In the genomic region with DNA sequence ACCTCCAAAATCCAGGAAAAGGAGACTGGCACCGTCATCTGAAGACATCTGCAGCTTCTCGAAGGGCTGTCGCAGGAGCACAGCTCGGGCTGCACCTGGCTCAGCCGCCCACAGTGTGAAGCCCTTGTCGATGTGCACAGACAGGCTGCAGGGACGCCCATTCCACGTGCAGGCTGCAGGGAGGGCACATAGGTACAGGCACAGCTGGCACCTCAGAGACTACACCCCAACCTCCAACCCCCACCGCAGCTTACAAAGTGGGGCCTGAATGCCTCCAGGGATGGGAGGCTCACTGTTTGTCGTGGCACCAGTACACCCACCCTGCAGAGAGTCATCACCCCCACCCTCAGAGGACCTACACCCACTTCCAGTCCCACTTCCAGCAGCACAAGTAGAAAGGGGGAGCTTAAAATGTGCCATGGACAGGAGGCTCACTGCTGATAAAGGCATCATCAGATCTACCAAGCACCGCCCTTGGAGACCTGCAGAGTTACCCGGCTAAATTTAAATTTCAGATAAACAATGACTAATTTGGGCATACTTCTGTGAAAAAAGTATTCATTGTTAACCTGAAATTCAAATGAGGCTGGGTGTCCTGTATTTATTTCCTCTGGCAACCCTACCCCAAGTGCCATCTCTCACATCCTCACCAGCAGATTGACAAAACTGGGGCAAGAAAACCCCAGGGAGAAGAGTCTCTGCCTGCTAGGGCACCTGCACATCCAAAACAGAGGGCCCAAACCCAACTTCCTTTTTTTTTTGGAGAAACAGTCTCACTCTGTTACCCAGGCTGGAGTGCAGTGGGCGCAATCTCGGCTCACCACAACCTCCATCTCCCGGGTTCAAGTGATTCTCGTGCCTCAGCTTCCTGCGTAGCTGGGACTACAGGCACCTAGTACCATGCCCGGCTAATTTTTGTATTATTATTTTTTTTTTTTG, we compare ENCODE assay signal across 1 cellular context.
TF ChIP-seq lines count a peak whose summit lies in the region.

No MANE protein-coding gene starts in this region.

TF ChIP-seq in H1, 55 proteins besides CTCF, POLR2A, EP300 and RAD21:
- TF ChIP-seq POU5F1 (IDR thresholded peaks at IDR 0.05; ENCODE audit: low read depth, low read length) (no peak), ASH2L (IDR thresholded peaks at IDR 0.05; ENCODE audit: low read length) (no peak), BACH1 (IDR thresholded peaks at IDR 0.05; ENCODE audit: low read length) (no peak), SP4 (IDR thresholded peaks at IDR 0.05; ENCODE audit: low read length) (no peak), CREB1 (IDR thresholded peaks at IDR 0.05) (no peak), CEBPB (IDR thresholded peaks at IDR 0.05; ENCODE audit: low read depth, low read length) (no peak), SAP30 (IDR thresholded peaks at IDR 0.05; ENCODE audit: insufficient read depth, insufficient replicate concordance, low read length) (no peak), TCF12 (IDR thresholded peaks at IDR 0.05; ENCODE audit: low read depth, low read length) (no peak), HDAC6 (IDR thresholded peaks at IDR 0.05; ENCODE audit: low read depth, low read length) (no peak), RFX5 (IDR thresholded peaks at IDR 0.05; ENCODE audit: borderline replicate concordance, low read depth, low read length) (no peak), SIN3A (conservative IDR thresholded peaks at IDR 0.05 in 1 of 2, IDR thresholded peaks at IDR 0.05 in 1 of 2; ENCODE audit: low read depth in 1 of 2, low read length in 2 of 2) (no peak), KDM1A (IDR thresholded peaks at IDR 0.05; ENCODE audit: borderline replicate concordance, low read length) (no peak), HDAC2 (IDR thresholded peaks at IDR 0.05; ENCODE audit: borderline replicate concordance in 1 of 2, low read depth in 2 of 2, low read length in 2 of 2) (no peak), MAFK (IDR thresholded peaks at IDR 0.05; ENCODE audit: low read depth, low read length) (no peak), BCL11A (IDR thresholded peaks at IDR 0.05; ENCODE audit: low read depth in 2 of 2, low read length in 2 of 2) (no peak), KDM4A (IDR thresholded peaks at IDR 0.05; ENCODE audit: low read depth, low read length, severe bottlenecking) (no peak)
- TF ChIP-seq, protein P1, sequence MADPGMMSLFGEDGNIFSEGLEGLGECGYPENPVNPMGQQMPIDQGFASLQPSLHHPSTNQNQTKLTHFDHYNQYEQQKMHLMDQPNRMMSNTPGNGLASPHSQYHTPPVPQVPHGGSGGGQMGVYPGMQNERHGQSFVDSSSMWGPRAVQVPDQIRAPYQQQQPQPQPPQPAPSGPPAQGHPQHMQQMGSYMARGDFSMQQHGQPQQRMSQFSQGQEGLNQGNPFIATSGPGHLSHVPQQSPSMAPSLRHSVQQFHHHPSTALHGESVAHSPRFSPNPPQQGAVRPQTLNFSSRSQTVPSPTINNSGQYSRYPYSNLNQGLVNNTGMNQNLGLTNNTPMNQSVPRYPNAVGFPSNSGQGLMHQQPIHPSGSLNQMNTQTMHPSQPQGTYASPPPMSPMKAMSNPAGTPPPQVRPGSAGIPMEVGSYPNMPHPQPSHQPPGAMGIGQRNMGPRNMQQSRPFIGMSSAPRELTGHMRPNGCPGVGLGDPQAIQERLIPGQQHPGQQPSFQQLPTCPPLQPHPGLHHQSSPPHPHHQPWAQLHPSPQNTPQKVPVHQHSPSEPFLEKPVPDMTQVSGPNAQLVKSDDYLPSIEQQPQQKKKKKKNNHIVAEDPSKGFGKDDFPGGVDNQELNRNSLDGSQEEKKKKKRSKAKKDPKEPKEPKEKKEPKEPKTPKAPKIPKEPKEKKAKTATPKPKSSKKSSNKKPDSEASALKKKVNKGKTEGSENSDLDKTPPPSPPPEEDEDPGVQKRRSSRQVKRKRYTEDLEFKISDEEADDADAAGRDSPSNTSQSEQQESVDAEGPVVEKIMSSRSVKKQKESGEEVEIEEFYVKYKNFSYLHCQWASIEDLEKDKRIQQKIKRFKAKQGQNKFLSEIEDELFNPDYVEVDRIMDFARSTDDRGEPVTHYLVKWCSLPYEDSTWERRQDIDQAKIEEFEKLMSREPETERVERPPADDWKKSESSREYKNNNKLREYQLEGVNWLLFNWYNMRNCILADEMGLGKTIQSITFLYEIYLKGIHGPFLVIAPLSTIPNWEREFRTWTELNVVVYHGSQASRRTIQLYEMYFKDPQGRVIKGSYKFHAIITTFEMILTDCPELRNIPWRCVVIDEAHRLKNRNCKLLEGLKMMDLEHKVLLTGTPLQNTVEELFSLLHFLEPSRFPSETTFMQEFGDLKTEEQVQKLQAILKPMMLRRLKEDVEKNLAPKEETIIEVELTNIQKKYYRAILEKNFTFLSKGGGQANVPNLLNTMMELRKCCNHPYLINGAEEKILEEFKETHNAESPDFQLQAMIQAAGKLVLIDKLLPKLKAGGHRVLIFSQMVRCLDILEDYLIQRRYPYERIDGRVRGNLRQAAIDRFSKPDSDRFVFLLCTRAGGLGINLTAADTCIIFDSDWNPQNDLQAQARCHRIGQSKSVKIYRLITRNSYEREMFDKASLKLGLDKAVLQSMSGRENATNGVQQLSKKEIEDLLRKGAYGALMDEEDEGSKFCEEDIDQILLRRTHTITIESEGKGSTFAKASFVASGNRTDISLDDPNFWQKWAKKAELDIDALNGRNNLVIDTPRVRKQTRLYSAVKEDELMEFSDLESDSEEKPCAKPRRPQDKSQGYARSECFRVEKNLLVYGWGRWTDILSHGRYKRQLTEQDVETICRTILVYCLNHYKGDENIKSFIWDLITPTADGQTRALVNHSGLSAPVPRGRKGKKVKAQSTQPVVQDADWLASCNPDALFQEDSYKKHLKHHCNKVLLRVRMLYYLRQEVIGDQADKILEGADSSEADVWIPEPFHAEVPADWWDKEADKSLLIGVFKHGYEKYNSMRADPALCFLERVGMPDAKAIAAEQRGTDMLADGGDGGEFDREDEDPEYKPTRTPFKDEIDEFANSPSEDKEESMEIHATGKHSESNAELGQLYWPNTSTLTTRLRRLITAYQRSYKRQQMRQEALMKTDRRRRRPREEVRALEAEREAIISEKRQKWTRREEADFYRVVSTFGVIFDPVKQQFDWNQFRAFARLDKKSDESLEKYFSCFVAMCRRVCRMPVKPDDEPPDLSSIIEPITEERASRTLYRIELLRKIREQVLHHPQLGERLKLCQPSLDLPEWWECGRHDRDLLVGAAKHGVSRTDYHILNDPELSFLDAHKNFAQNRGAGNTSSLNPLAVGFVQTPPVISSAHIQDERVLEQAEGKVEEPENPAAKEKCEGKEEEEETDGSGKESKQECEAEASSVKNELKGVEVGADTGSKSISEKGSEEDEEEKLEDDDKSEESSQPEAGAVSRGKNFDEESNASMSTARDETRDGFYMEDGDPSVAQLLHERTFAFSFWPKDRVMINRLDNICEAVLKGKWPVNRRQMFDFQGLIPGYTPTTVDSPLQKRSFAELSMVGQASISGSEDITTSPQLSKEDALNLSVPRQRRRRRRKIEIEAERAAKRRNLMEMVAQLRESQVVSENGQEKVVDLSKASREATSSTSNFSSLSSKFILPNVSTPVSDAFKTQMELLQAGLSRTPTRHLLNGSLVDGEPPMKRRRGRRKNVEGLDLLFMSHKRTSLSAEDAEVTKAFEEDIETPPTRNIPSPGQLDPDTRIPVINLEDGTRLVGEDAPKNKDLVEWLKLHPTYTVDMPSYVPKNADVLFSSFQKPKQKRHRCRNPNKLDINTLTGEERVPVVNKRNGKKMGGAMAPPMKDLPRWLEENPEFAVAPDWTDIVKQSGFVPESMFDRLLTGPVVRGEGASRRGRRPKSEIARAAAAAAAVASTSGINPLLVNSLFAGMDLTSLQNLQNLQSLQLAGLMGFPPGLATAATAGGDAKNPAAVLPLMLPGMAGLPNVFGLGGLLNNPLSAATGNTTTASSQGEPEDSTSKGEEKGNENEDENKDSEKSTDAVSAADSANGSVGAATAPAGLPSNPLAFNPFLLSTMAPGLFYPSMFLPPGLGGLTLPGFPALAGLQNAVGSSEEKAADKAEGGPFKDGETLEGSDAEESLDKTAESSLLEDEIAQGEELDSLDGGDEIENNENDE (IDR thresholded peaks at IDR 0.05; ENCODE audit: insufficient replicate concordance, low read length) = no peak
